In genomic region chr5:10632110-10632903, GRCh38 we compare ENCODE assay signal across 8 cellular contexts.
A peak's percentile ranks its signal among the peaks of the same experiment; 100 is the strongest.
DNase-seq lines count a peak whose midpoint lies in the region; ATAC-seq and TF ChIP-seq lines count a peak whose summit lies in the region.

No MANE protein-coding gene starts in this region.

- DNase-seq in NAMALWA (ENCODE audit: low spot score) (peak; percentile 53), astrocyte of the spinal cord (ENCODE audit: low read depth, low spot score) (peak; percentile 66), NCI-H774 (lab: John Stamatoyannopoulos, UW) (no peak), Right ventricle myocardium superior (no peak), SW480 (ENCODE audit: low spot score) (no peak)
- DNase-seq in stimulated activated CD8-positive, alpha-beta memory T cell treated with anti-CD3 and anti-CD28 coated beads, Interleukin-15, amount 100 ng/mL, for 48 hours (ENCODE audit: low read depth in 2 of 2) = peak; percentile 48 to 61

- H3K4me3 ChIP-seq in astrocyte of the spinal cord (ENCODE audit: low read depth, low read length) = no peak overlapping the region

- TF ChIP-seq CTCF in astrocyte of the spinal cord (IDR thresholded peaks at IDR 0.05; ENCODE audit: low read depth, low read length) = no peak

- in situ Hi-C loops in astrocyte of the spinal cord (cut with HindIII; ENCODE audit: low sequenced_read_pairs) = no loop called here

- ATAC-seq in GM18858 (IDR thresholded peaks at IDR 0.05; ENCODE audit: unreplicated experiment) (peak; percentile 29), HG02588 (IDR thresholded peaks at IDR 0.05; ENCODE audit: unreplicated experiment) (peak; percentile 43), Right ventricle myocardium superior (ENCODE audit: poor library complexity) (no peak)

- intact Hi-C loops in Right ventricle myocardium superior (cut with DNase I) = no loop called here

Comparison
In these comparisons a context has a peak if more than half of its experiments do, and no peak if none do; other contexts are left out.
1. DNase-seq: peak in NAMALWA (single experiment), astrocyte of the spinal cord (single experiment) and stimulated activated CD8-positive, alpha-beta memory T cell treated with anti-CD3 and anti-CD28 coated beads, Interleukin-15, amount 100 ng/mL, for 48 hours (2 of 2); none in NCI-H774 (single experiment), Right ventricle myocardium superior (single experiment) and SW480 (single experiment).